ENCODE assay signal across 23 cellular contexts in genomic region chr1:89047734-89048133, GRCh38. TPM values are rescaled to one million over a fixed set of nuclear protein-coding genes. Genes with fewer than 3 reads are reported as not detected.
A peak's percentile ranks its signal among the peaks of the same experiment; 100 is the strongest.
DNase-seq lines count a peak whose midpoint lies in the region; ATAC-seq, FAIRE-seq and TF ChIP-seq lines count a peak whose summit lies in the region.
"Had no signal": no experiment of that assay in that cellular context is flagged by ENCODE, and none has a peak within 500 bp of the region (broad histone marks: within the 10 kb centered on the region; RNA-seq: fewer than 3 reads in every experiment).

No MANE protein-coding gene starts in this region.

- FAIRE-seq in endothelial cell of umbilical vein (lab: Jason Lieb, UNC), result peak; percentile 43
- FAIRE-seq: RCC 7860 had no signal

- peaks cover 3 to 4% of the 10 kb centered on the region in 2 donors for H3K4me1 Mint-ChIP-seq in natural killer cell treated with Interleukin-12 subunit alpha and Interleukin-12 subunit beta and Interleukin-15 and Interleukin-18, amount 100 ng/mL, for 72 hours (ENCODE audit: low read depth in 2 of 2)
- H3K4me1 Mint-ChIP-seq in natural killer cell, result peaks cover 0 to 7% of the 10 kb centered on the region in 2 donors
- H3K4me1 Mint-ChIP-seq: neural progenitor cell had no signal

- intact Hi-C loops in natural killer cell (cut with micrococcal nuclease), result no loop called here
- intact Hi-C loops in endothelial cell of umbilical vein (cut with micrococcal nuclease), result no loop called here

- H4K20me1 ChIP-seq in endothelial cell of umbilical vein (replicated peaks; ENCODE audit: control insufficient read depth, extremely low read depth, insufficient read depth, low read length) (no peaks in the 10 kb centered on the region), smooth muscle cell (ENCODE audit: low read depth) (no peaks in the 10 kb centered on the region)

- no TSS peak for BruUV-seq in endothelial cell of umbilical vein (replicated peaks; lab: Mats Ljungman, UMichigan)

- dilution Hi-C loops in endothelial cell of umbilical vein (cut with MboI; ENCODE audit: extremely low pct_ligation_motif_present, low sequenced_read_pairs), result no loop called here

- TF ChIP-seq POLR2A in endothelial cell of umbilical vein (IDR thresholded peaks at IDR 0.05; ENCODE audit: low read depth, low read length), result no peak

- no peak for TF ChIP-seq CTCF in natural killer cell (IDR thresholded peaks at IDR 0.05)
- TF ChIP-seq CTCF in endothelial cell of umbilical vein (IDR thresholded peaks at IDR 0.05; ENCODE audit: extremely low read depth in 1 of 2, insufficient read depth in 1 of 2, low read depth in 1 of 2, low read length in 2 of 2), result no peak
- TF ChIP-seq CTCF in smooth muscle cell (IDR thresholded peaks at IDR 0.05; ENCODE audit: borderline replicate concordance, insufficient read depth, poor library complexity, severe bottlenecking), result no peak

- H3K4me3 ChIP-seq in endothelial cell of umbilical vein (replicated peaks in 1 of 3; ENCODE audit: insufficient read depth in 1 of 3, low read depth in 1 of 3, low read length in 3 of 3) (no peak overlapping the region), smooth muscle cell (no peak overlapping the region)
- H3K4me3 ChIP-seq: gastrocnemius medialis, neural progenitor cell, prostate gland had no signal

- H3K27ac Mint-ChIP-seq in natural killer cell treated with Interleukin-12 subunit alpha and Interleukin-12 subunit beta and Interleukin-15 and Interleukin-18, amount 100 ng/mL, for 72 hours, result peak overlapping the region; percentile 15 to 16
- no peak overlapping the region for H3K27ac Mint-ChIP-seq in natural killer cell
- H3K27ac Mint-ChIP-seq: neural progenitor cell had no signal

- H3K4me1 ChIP-seq in endothelial cell of umbilical vein (ENCODE audit: control insufficient read depth, extremely low read depth, insufficient read depth, low read length) (no peaks in the 10 kb centered on the region), smooth muscle cell (ENCODE audit: low read depth) (no peaks in the 10 kb centered on the region)
- H3K4me1 ChIP-seq: gastrocnemius medialis, neural progenitor cell, prostate gland had no signal

- H3K27me3 ChIP-seq in endothelial cell of umbilical vein (ENCODE audit: control insufficient read depth in 2 of 2, insufficient read depth in 2 of 2, low read length in 2 of 2) (no peaks in the 10 kb centered on the region), smooth muscle cell (ENCODE audit: low read depth) (no peaks in the 10 kb centered on the region)
- H3K27me3 ChIP-seq: gastrocnemius medialis, neural progenitor cell had no signal

- 57% methylated on average over 3 of the region's 3 CpGs for WGBS in smooth muscle cell (ENCODE audit: low lambda C conversion rate)

- peaks cover 3% of the 10 kb centered on the region for H3K9me3 Mint-ChIP-seq in natural killer cell treated with Interleukin-12 subunit alpha and Interleukin-12 subunit beta and Interleukin-15 and Interleukin-18, amount 100 ng/mL, for 72 hours
- peaks cover 0 to 2% of the 10 kb centered on the region in 2 donors for H3K9me3 Mint-ChIP-seq in natural killer cell

- no peaks in the 10 kb centered on the region for H3F3A ChIP-seq in smooth muscle cell (ENCODE audit: low read depth)

- H3K36me3 ChIP-seq in endothelial cell of umbilical vein (ENCODE audit: control insufficient read depth in 2 of 2, extremely low read depth in 1 of 2, insufficient read depth in 2 of 2, low read length in 2 of 2) (no peaks in the 10 kb centered on the region), smooth muscle cell (ENCODE audit: low read depth) (peaks cover 4% of the 10 kb centered on the region)
- H3K36me3 ChIP-seq: gastrocnemius medialis, neural progenitor cell, prostate gland had no signal

- H3K36me3 Mint-ChIP-seq in natural killer cell treated with Interleukin-12 subunit alpha and Interleukin-12 subunit beta and Interleukin-15 and Interleukin-18, amount 100 ng/mL, for 72 hours, result peaks cover 19% of the 10 kb centered on the region
- H3K36me3 Mint-ChIP-seq in natural killer cell, result peaks cover 1% of the 10 kb centered on the region
- H3K36me3 Mint-ChIP-seq: neural progenitor cell had no signal

- H3K27me3 Mint-ChIP-seq in natural killer cell treated with Interleukin-12 subunit alpha and Interleukin-12 subunit beta and Interleukin-15 and Interleukin-18, amount 100 ng/mL, for 72 hours, result no peaks in the 10 kb centered on the region
- H3K27me3 Mint-ChIP-seq in natural killer cell (ENCODE audit: low read depth in 2 of 2), result no peaks in the 10 kb centered on the region

- no peak overlapping the region for H3K4me2 ChIP-seq in endothelial cell of umbilical vein (ENCODE audit: insufficient read depth, low read length)
- no peak overlapping the region for H3K4me2 ChIP-seq in smooth muscle cell
- H3K4me2 ChIP-seq: neural progenitor cell had no signal

- CTCF ChIA-PET in endothelial cell of umbilical vein (lab: Charles Lee), result interaction anchor here (1.4 kb wide), 1 partner anchor 17 kb away, joined by 3 read pairs; the partner anchor contains the start of gene GBP1

- no peaks in the 10 kb centered on the region for H3K79me2 ChIP-seq in endothelial cell of umbilical vein (ENCODE audit: control insufficient read depth, insufficient read depth, low read length)
- H3K79me2 ChIP-seq in smooth muscle cell (ENCODE audit: low read depth), result no peaks in the 10 kb centered on the region

- H3K27ac ChIP-seq in endothelial cell of umbilical vein (ENCODE audit: insufficient read depth, low read depth, low read length) (no peak overlapping the region), smooth muscle cell (ENCODE audit: low read depth) (peak overlapping the region; percentile 54)
- H3K27ac ChIP-seq: C4-2B, gastrocnemius medialis, neural progenitor cell, prostate gland had no signal

- H2AFZ ChIP-seq in endothelial cell of umbilical vein (ENCODE audit: low read depth, low read length) (no peak overlapping the region), smooth muscle cell (ENCODE audit: low read depth) (no peak overlapping the region)
- H2AFZ ChIP-seq: neural progenitor cell had no signal

- H3K4me3 Mint-ChIP-seq in natural killer cell treated with Interleukin-12 subunit alpha and Interleukin-12 subunit beta and Interleukin-15 and Interleukin-18, amount 100 ng/mL, for 72 hours, result no peak overlapping the region
- H3K4me3 Mint-ChIP-seq in natural killer cell, result no peak overlapping the region
- H3K4me3 Mint-ChIP-seq: neural progenitor cell had no signal

- H3K9ac ChIP-seq in endothelial cell of umbilical vein (replicated peaks; ENCODE audit: extremely low read depth, insufficient read depth, low read length) (no peak overlapping the region), smooth muscle cell (ENCODE audit: low read depth) (no peak overlapping the region)
- H3K9ac ChIP-seq: neural progenitor cell had no signal

- no peak for DNase-seq in natural killer cell treated with Interleukin-12 subunit alpha and Interleukin-12 subunit beta and Interleukin-15 and Interleukin-18, amount 100 ng/mL, for 72 hours (ENCODE audit: low spot score)
- DNase-seq in natural killer cell (no peak), amniotic epithelial cell (ENCODE audit: low read depth) (peak; percentile 93), endothelial cell of umbilical vein (ENCODE audit: low read depth, low spot score) (peak; percentile 25), smooth muscle cell (lab: John Stamatoyannopoulos, UW; ENCODE audit: unreplicated experiment) (no peak), NCI-H526 treated with DMSO at 0.1 percent for 48 hours (lab: John Stamatoyannopoulos, UW) (no peak), NCI-H2171 treated with DMSO at 0.1 percent for 48 hours (lab: John Stamatoyannopoulos, UW) (no peak)
- DNase-seq in activated CD4-positive, alpha-beta T cell treated with anti-CD3 and anti-CD28 coated beads, Interleukin-2, amount 50 U/mL, for 4 hours, result no peak
- DNase-seq: activated gamma-delta T cell, activated T-cell treated with anti-CD3 and anti-CD28 coated beads for 4 hours, anterior cingulate cortex, cortex of kidney, gastrocnemius medialis, H7, hypothalamus, islet precursor cell, MM.1S, NCI-H1436, NCI-H524 treated with DMSO at 0.1 percent for 48 hours had no signal

- no peak for ATAC-seq in natural killer cell treated with Interleukin-12 subunit alpha and Interleukin-12 subunit beta and Interleukin-15 and Interleukin-18, amount 100 ng/mL, for 72 hours
- no peak for ATAC-seq in natural killer cell
- ATAC-seq: gastrocnemius medialis had no signal

- POLR2A ChIA-PET in endothelial cell of umbilical vein (lab: Charles Lee), result no interaction called here

- H3K9me3 ChIP-seq in endothelial cell of umbilical vein (replicated peaks; ENCODE audit: control insufficient read depth, insufficient read depth, low read length), result no peaks in the 10 kb centered on the region
- H3K9me3 ChIP-seq in smooth muscle cell (replicated peaks; ENCODE audit: low read depth), result no peaks in the 10 kb centered on the region
- H3K9me3 ChIP-seq: gastrocnemius medialis, prostate gland had no signal

- H3K9me1 ChIP-seq in endothelial cell of umbilical vein (replicated peaks; ENCODE audit: control insufficient read depth, extremely low read depth, insufficient read depth, low read length), result no peaks in the 10 kb centered on the region

RNA-seq across cellular contexts. Expression of gene GBP1, which starts 17.3 kb away (rescaled TPM):
- 100 to 1,000 TPM; 154 to 241 TPM for total RNA-seq in natural killer cell treated with Interleukin-12 subunit alpha and Interleukin-12 subunit beta and Interleukin-15 and Interleukin-18, amount 100 ng/mL, for 72 hours
- total RNA-seq in natural killer cell, result 10 to 100 TPM; 32.0 to 41.2 (median 34.8) TPM
- 17.8 and 28.0 TPM in 2 replicates for total RNA-seq in endothelial cell of umbilical vein
- polyA plus RNA-seq in endothelial cell of umbilical vein, result 9.8 and 11.6 TPM in 2 replicates
- polyA plus RNA-seq in endothelial cell of umbilical vein (2011; cell fraction: cytosol; rRNA removed), result 9.5 and 11.1 TPM in 2 replicates
- 109 and 126 TPM in 2 replicates for polyA plus RNA-seq in endothelial cell of umbilical vein (2011; cell fraction: nucleus; rRNA removed)
- 12.4 TPM in 2 replicates for polyA plus RNA-seq in endothelial cell of umbilical vein (2012)
- polyA minus RNA-seq in endothelial cell of umbilical vein, result 19.8 and 23.1 TPM in 2 replicates
- polyA minus RNA-seq in endothelial cell of umbilical vein (2011; cell fraction: cytosol; rRNA and poly(A)+ RNA removed), result 3.8 TPM
- polyA minus RNA-seq in endothelial cell of umbilical vein (2011; cell fraction: nucleus; rRNA and poly(A)+ RNA removed), result 82.3 and 82.7 TPM in 2 replicates
- 30.2 and 30.5 TPM in 2 replicates for total RNA-seq in smooth muscle cell
- polyA plus RNA-seq in smooth muscle cell, result 15.7 and 17.5 TPM in 2 replicates
- total RNA-seq: H7 had no signal

RNA-seq across cellular contexts. Expression of gene GBP3, which starts 25.1 kb away (rescaled TPM):
- total RNA-seq in natural killer cell treated with Interleukin-12 subunit alpha and Interleukin-12 subunit beta and Interleukin-15 and Interleukin-18, amount 100 ng/mL, for 72 hours, result 10 to 100 TPM; 36.6 to 88.6 TPM
- total RNA-seq in natural killer cell (10 to 100 TPM; 36.1 to 52.5 (median 49.0) TPM), endothelial cell of umbilical vein (7.3 and 12.7 TPM in 2 replicates), smooth muscle cell (15.8 and 18.6 TPM in 2 replicates)
- polyA plus RNA-seq in endothelial cell of umbilical vein (4.8 and 5.7 TPM in 2 replicates), smooth muscle cell (5.5 and 6.9 TPM in 2 replicates)
- 6.0 and 6.3 TPM in 2 replicates for polyA plus RNA-seq in endothelial cell of umbilical vein (2011; cell fraction: cytosol; rRNA removed)
- polyA plus RNA-seq in endothelial cell of umbilical vein (2011; cell fraction: nucleus; rRNA removed), result 18.7 and 23.6 TPM in 2 replicates
- polyA plus RNA-seq in endothelial cell of umbilical vein (2012), result 6.9 and 12.3 TPM in 2 replicates
- 15.5 and 18.4 TPM in 2 replicates for polyA minus RNA-seq in endothelial cell of umbilical vein
- polyA minus RNA-seq in endothelial cell of umbilical vein (2011; cell fraction: cytosol; rRNA and poly(A)+ RNA removed), result 5.2 TPM
- polyA minus RNA-seq in endothelial cell of umbilical vein (2011; cell fraction: nucleus; rRNA and poly(A)+ RNA removed), result 21.2 and 21.7 TPM in 2 replicates
- total RNA-seq: H7 had no signal

RNA-seq across cellular contexts. Expression of gene KYAT3, which starts 55.3 kb away (rescaled TPM):
- total RNA-seq in natural killer cell treated with Interleukin-12 subunit alpha and Interleukin-12 subunit beta and Interleukin-15 and Interleukin-18, amount 100 ng/mL, for 72 hours, result 10 to 100 TPM; 28.0 to 32.6 TPM
- total RNA-seq in natural killer cell (10 to 100 TPM; 21.5 to 25.2 (median 21.8) TPM), endothelial cell of umbilical vein (18.1 and 21.1 TPM in 2 replicates), smooth muscle cell (45.5 and 54.6 TPM in 2 replicates)
- polyA plus RNA-seq in endothelial cell of umbilical vein (7.0 and 8.0 TPM in 2 replicates), smooth muscle cell (45.0 and 49.0 TPM in 2 replicates)
- polyA plus RNA-seq in endothelial cell of umbilical vein (2011; cell fraction: cytosol; rRNA removed), result 14.0 and 14.4 TPM in 2 replicates
- polyA plus RNA-seq in endothelial cell of umbilical vein (2011; cell fraction: nucleus; rRNA removed), result 22.4 and 24.4 TPM in 2 replicates
- 18.4 and 29.2 TPM in 2 replicates for polyA plus RNA-seq in endothelial cell of umbilical vein (2012)
- 4.4 and 6.5 TPM in 2 replicates for polyA minus RNA-seq in endothelial cell of umbilical vein
- 3.1 TPM for polyA minus RNA-seq in endothelial cell of umbilical vein (2011; cell fraction: cytosol; rRNA and poly(A)+ RNA removed)
- 7.7 and 11.0 TPM in 2 replicates for polyA minus RNA-seq in endothelial cell of umbilical vein (2011; cell fraction: nucleus; rRNA and poly(A)+ RNA removed)

RNA-seq across cellular contexts. Expression of gene RBMXL1, which starts 55.3 kb away (rescaled TPM):
- total RNA-seq in natural killer cell treated with Interleukin-12 subunit alpha and Interleukin-12 subunit beta and Interleukin-15 and Interleukin-18, amount 100 ng/mL, for 72 hours, result 10 to 100 TPM; 30.1 to 30.9 TPM
- total RNA-seq in natural killer cell (10 to 100 TPM; 15.2 to 19.3 (median 19.3) TPM), endothelial cell of umbilical vein (7.6 and 9.9 TPM in 2 replicates), smooth muscle cell (8.1 and 9.9 TPM in 2 replicates)
- polyA plus RNA-seq in endothelial cell of umbilical vein (2.5 and 2.9 TPM in 2 replicates), smooth muscle cell (4.4 and 5.2 TPM in 2 replicates)
- 3.0 and 3.1 TPM in 2 replicates for polyA plus RNA-seq in endothelial cell of umbilical vein (2011; cell fraction: cytosol; rRNA removed)
- polyA plus RNA-seq in endothelial cell of umbilical vein (2011; cell fraction: nucleus; rRNA removed), result 4.8 and 5.3 TPM in 2 replicates
- 4.2 and 4.9 TPM in 2 replicates for polyA plus RNA-seq in endothelial cell of umbilical vein (2012)
- polyA minus RNA-seq in endothelial cell of umbilical vein, result 6.2 and 7.9 TPM in 2 replicates
- polyA minus RNA-seq in endothelial cell of umbilical vein (2011; cell fraction: cytosol; rRNA and poly(A)+ RNA removed), result 6.5 TPM
- polyA minus RNA-seq in endothelial cell of umbilical vein (2011; cell fraction: nucleus; rRNA and poly(A)+ RNA removed), result 9.3 and 11.6 TPM in 2 replicates

Comparison
In these comparisons a context has a peak if more than half of its experiments do, and no peak if none do; other contexts are left out.
1. H3K27ac Mint-ChIP-seq: peak in natural killer cell treated with Interleukin-12 subunit alpha and Interleukin-12 subunit beta and Interleukin-15 and Interleukin-18, amount 100 ng/mL, for 72 hours (2 of 2); none in natural killer cell (0 of 2).
2. DNase-seq: peak in amniotic epithelial cell (single experiment) and endothelial cell of umbilical vein (single experiment); none in natural killer cell treated with Interleukin-12 subunit alpha and Interleukin-12 subunit beta and Interleukin-15 and Interleukin-18, amount 100 ng/mL, for 72 hours (single experiment), natural killer cell (single experiment), smooth muscle cell (single experiment), NCI-H526 treated with DMSO at 0.1 percent for 48 hours (single experiment), NCI-H2171 treated with DMSO at 0.1 percent for 48 hours (single experiment) and activated CD4-positive, alpha-beta T cell treated with anti-CD3 and anti-CD28 coated beads, Interleukin-2, amount 50 U/mL, for 4 hours (0 of 2).